14 cellular contexts compared by ENCODE assay signal in genomic region chr4:113659127-113659526, GRCh38.
"Had no signal": no experiment of that assay in that cellular context is flagged by ENCODE, and none has a peak within 500 bp of the region (broad histone marks: within the 10 kb centered on the region; RNA-seq: fewer than 3 reads in every experiment).

No MANE protein-coding gene starts in this region.

- H3K27ac ChIP-seq: esophagus squamous epithelium, foreskin keratinocyte, left lung, pancreas, skin epidermis, tibial nerve had no signal

- H3K4me3 ChIP-seq: esophagus squamous epithelium, heart right ventricle, left lung, pancreas, skin epidermis, tibial nerve had no signal

- FAIRE-seq: bronchial epithelial cell, pancreas had no signal

- DNase-seq: activated CD4-positive, alpha-beta T cell treated with anti-CD3 and anti-CD28 coated beads, Interleukin-2, amount 10 ng/mL, durations not matched to agents 7 days and 5 days; activated CD4-positive, CD25-positive, alpha-beta regulatory T cell; activated effector memory CD4-positive, alpha-beta T cell treated with Interleukin-2 at 50 U/mL for 16 hours; aorta; esophagus squamous epithelium; foreskin keratinocyte; heart right ventricle; islet precursor cell; left lung; pancreas; T-helper 17 cell had no signal

- H3K27ac Mint-ChIP-seq: activated CD4-positive, alpha-beta T cell treated with anti-CD3 and anti-CD28 coated beads, Interleukin-2, amount 10 ng/mL, durations not matched to agents 7 days and 5 days; T-helper 17 cell had no signal

- H3K4me3 Mint-ChIP-seq: activated CD4-positive, alpha-beta T cell treated with anti-CD3 and anti-CD28 coated beads, Interleukin-2, amount 10 ng/mL, durations not matched to agents 7 days and 5 days; T-helper 17 cell had no signal

- H3K9me3 ChIP-seq: esophagus squamous epithelium, heart right ventricle, left lung, pancreas, tibial nerve had no signal

- H3K27me3 Mint-ChIP-seq: activated CD4-positive, alpha-beta T cell treated with anti-CD3 and anti-CD28 coated beads, Interleukin-2, amount 10 ng/mL, durations not matched to agents 7 days and 5 days; T-helper 17 cell had no signal

- H3K27me3 ChIP-seq: esophagus squamous epithelium, foreskin keratinocyte, heart right ventricle, left lung, pancreas, tibial nerve had no signal

- H3K36me3 ChIP-seq: left lung, pancreas had no signal

- H3K4me1 ChIP-seq: left lung had no signal
